In the genomic region with DNA sequence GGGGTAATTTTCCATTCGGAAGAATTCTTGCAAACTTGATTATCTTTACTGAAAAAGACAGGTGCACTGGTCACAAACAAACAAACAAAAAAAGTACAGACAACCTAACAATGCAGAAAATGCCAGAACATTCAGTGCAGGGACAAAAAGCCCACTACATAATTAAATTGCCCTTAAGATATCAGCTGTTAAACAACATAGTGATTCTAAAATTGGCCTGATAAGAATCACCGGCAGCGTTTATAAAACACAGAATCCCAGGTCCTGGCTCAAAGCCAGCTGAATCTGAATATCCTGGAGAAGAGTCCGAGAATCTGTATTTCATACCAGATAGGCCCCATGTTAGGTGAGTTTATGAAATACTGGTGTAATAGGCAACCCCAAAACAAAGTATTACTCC, we compare ENCODE assay signal across 12 cellular contexts. TPM values are rescaled to one million over a fixed set of nuclear protein-coding genes. Genes with fewer than 3 reads are reported as not detected.
A peak's percentile ranks its signal among the peaks of the same experiment; 100 is the strongest.
DNase-seq lines count a peak whose midpoint lies in the region; TF ChIP-seq lines count a peak whose summit lies in the region.
"Had no signal": no experiment of that assay in that cellular context is flagged by ENCODE, and none has a peak within 500 bp of the region (broad histone marks: within the 10 kb centered on the region; RNA-seq: fewer than 3 reads in every experiment).

No MANE protein-coding gene starts in this region.

- peaks cover 12 to 16% of the 10 kb centered on the region in 2 donors for H3K27me3 Mint-ChIP-seq in CD4-positive, alpha-beta memory T cell

- H3K9ac ChIP-seq in HUES64 (ENCODE audit: low read depth, low read length) (no peak overlapping the region), adipocyte (ENCODE audit: low read length) (peak overlapping the region; percentile 19)

- POLR2A ChIA-PET in CD4-positive, alpha-beta memory T cell (lab: Charles Lee; ENCODE audit: partially characterized antibody) = no interaction called here

- TF ChIP-seq POLR2A in stomach (IDR thresholded peaks at IDR 0.05) = no peak
- no peak for TF ChIP-seq POLR2A in lower leg skin (IDR thresholded peaks at IDR 0.05)

- H3K27me3 ChIP-seq in HUES64 (ENCODE audit: insufficient read depth, low read length) = no peaks in the 10 kb centered on the region
- H3K27me3 ChIP-seq in adipocyte (replicated peaks; ENCODE audit: control insufficient read depth, insufficient read depth, low read length) = no peaks in the 10 kb centered on the region
- H3K27me3 ChIP-seq in layer of hippocampus (ENCODE audit: control insufficient read depth, insufficient read depth, low read length) = no peaks in the 10 kb centered on the region
- H3K27me3 ChIP-seq in stomach = no peaks in the 10 kb centered on the region
- H3K27me3 ChIP-seq in CD4-positive, alpha-beta memory T cell (ENCODE audit: insufficient read depth, low read length) = peaks cover 5% of the 10 kb centered on the region
- H3K27me3 ChIP-seq: sigmoid colon had no signal

- WGBS in HUES64 = 94% methylated on average over 4 of the region's 4 CpGs
- 20 to 44% (median 28%) methylated on average over 4 of the region's 4 CpGs for WGBS in stomach, 5 donors
- 31 to 42% methylated on average over 4 of the region's 4 CpGs for WGBS in lower leg skin, 2 donors

- no peak for TF ChIP-seq CTCF in stomach (IDR thresholded peaks at IDR 0.05)
- TF ChIP-seq CTCF in lower leg skin (IDR thresholded peaks at IDR 0.05) = no peak

- TF ChIP-seq EP300 in stomach (IDR thresholded peaks at IDR 0.05) = no peak

- H3K27ac ChIP-seq in HUES64 (ENCODE audit: low read depth, low read length) (0 out of 2 replicates have a peak overlapping the region, but pooled peaks have one; percentile 22), layer of hippocampus (ENCODE audit: low read depth, low read length) (peak overlapping the region; percentile 16), stomach (peak overlapping the region; percentile 21 to 66 (median 56))
- no peak overlapping the region for H3K27ac ChIP-seq in CD4-positive, alpha-beta memory T cell (ENCODE audit: low read depth, low read length)

- H3K36me3 ChIP-seq in HUES64 (ENCODE audit: insufficient read depth, low read length) (no peaks in the 10 kb centered on the region), adipocyte (ENCODE audit: control insufficient read depth, insufficient read depth, low read length, severe bottlenecking) (peaks cover 3% of the 10 kb centered on the region), stomach (no peaks in the 10 kb centered on the region)
- H3K36me3 ChIP-seq in CD4-positive, alpha-beta memory T cell (ENCODE audit: insufficient read depth, low read length) = no peaks in the 10 kb centered on the region
- H3K36me3 ChIP-seq: sigmoid colon had no signal

- H3K4me1 ChIP-seq in HUES64 (ENCODE audit: insufficient read depth, low read length) (peaks cover 61% of the 10 kb centered on the region), adipocyte (ENCODE audit: control insufficient read depth, insufficient read depth, low read length) (peaks cover 61% of the 10 kb centered on the region), stomach (peaks cover 42 to 92% (median 68%) of the 10 kb centered on the region in 4 donors)
- H3K4me1 ChIP-seq in CD4-positive, alpha-beta memory T cell (ENCODE audit: insufficient read depth, low read length) = no peaks in the 10 kb centered on the region

- H3K4me3 Mint-ChIP-seq in CD4-positive, alpha-beta memory T cell = no peak overlapping the region
- H3K4me3 Mint-ChIP-seq: activated naive CD4-positive, alpha-beta T cell treated with anti-CD3 and anti-CD28 coated beads for 36 hours; dendritic cell treated with granulocyte-macrophage colony-stimulating factor and Interleukin-4, amounts not matched to agents 40 ng/mL and 50 ng/mL, for 4 days had no signal

- intact Hi-C loops in stomach (cut with DNase I; ENCODE audit: low total_unique reads) (no loop called here), lower leg skin (cut with DNase I; ENCODE audit: low total_unique reads) (no loop called here)
- intact Hi-C loops in CD4-positive, alpha-beta memory T cell (cut with micrococcal nuclease) = no loop called here

- H3K27ac Mint-ChIP-seq in CD4-positive, alpha-beta memory T cell = no peak overlapping the region
- H3K27ac Mint-ChIP-seq: activated naive CD4-positive, alpha-beta T cell treated with anti-CD3 and anti-CD28 coated beads for 36 hours; dendritic cell treated with granulocyte-macrophage colony-stimulating factor and Interleukin-4, amounts not matched to agents 40 ng/mL and 50 ng/mL, for 4 days had no signal

- H3K4me3 ChIP-seq in HUES64 (ENCODE audit: low read length) (no peak overlapping the region), adipocyte (ENCODE audit: low read length) (peak overlapping the region; percentile 96), stomach (peak overlapping the region; percentile 83 to 93 (median 86)), lower leg skin (ENCODE audit: low read depth, poor library complexity, severe bottlenecking) (no peak overlapping the region)
- H3K4me3 ChIP-seq in CD4-positive, alpha-beta memory T cell (ENCODE audit: low read length in 2 of 2) = no peak overlapping the region
- H3K4me3 ChIP-seq: GM12878 had no signal

- H3K9me3 Mint-ChIP-seq in CD4-positive, alpha-beta memory T cell = peaks cover 0 to 2% (median 0%) of the 10 kb centered on the region in 8 donors
- H3K9me3 Mint-ChIP-seq: activated naive CD4-positive, alpha-beta T cell treated with anti-CD3 and anti-CD28 coated beads for 36 hours; dendritic cell treated with granulocyte-macrophage colony-stimulating factor and Interleukin-4, amounts not matched to agents 40 ng/mL and 50 ng/mL, for 4 days had no signal

- CTCF ChIA-PET in CD4-positive, alpha-beta memory T cell (lab: Charles Lee; ENCODE audit: partially characterized antibody) = no interaction called here

- no peaks in the 10 kb centered on the region for H3K9me3 ChIP-seq in HUES64 (ENCODE audit: insufficient read depth, low read depth, low read length)
- no peaks in the 10 kb centered on the region for H3K9me3 ChIP-seq in adipocyte (ENCODE audit: control insufficient read depth, low read length)
- no peaks in the 10 kb centered on the region for H3K9me3 ChIP-seq in stomach
- no peaks in the 10 kb centered on the region for H3K9me3 ChIP-seq in CD4-positive, alpha-beta memory T cell (ENCODE audit: control insufficient read depth in 1 of 2, low read length in 2 of 2)
- H3K9me3 ChIP-seq: sigmoid colon had no signal

- H3K36me3 Mint-ChIP-seq in CD4-positive, alpha-beta memory T cell = no peaks in the 10 kb centered on the region

- peaks cover 0 to 6% (median 0%) of the 10 kb centered on the region in 4 donors for H3K4me1 Mint-ChIP-seq in CD4-positive, alpha-beta memory T cell

- DNase-seq in adipocyte (ENCODE audit: low read depth) (peak; percentile 47), stomach (no peak), NCI-H1930 (lab: John Stamatoyannopoulos, UW) (no peak), lower leg skin (ENCODE audit: low spot score in 2 of 2) (no peak), NCI-H82 (lab: John Stamatoyannopoulos, UW) (no peak)
- DNase-seq in CD4-positive, alpha-beta memory T cell = no peak
- DNase-seq: activated naive CD4-positive, alpha-beta T cell treated with anti-CD3 and anti-CD28 coated beads for 36 hours; sigmoid colon had no signal

RNA-seq across cellular contexts. Expression of a gene that starts 6.1 kb away (rescaled TPM):
- 21.5 TPM for polyA plus RNA-seq in HUES64 (2013, experiment 1 of 2)
- 23.1 TPM for polyA plus RNA-seq in HUES64 (2013, experiment 2 of 2)
- total RNA-seq in stomach (100 to 1,000 TPM in 2 of 5 donors, 10 to 100 TPM in 3; 28.7 to 145 (median 64.7) TPM), lower leg skin (100 to 1,000 TPM in 1 of 4 donors, 10 to 100 TPM in 3; 33.6 to 113 (median 67.1) TPM)
- polyA plus RNA-seq in stomach = 10 to 100 TPM; 11.1 to 37.3 (median 17.6) TPM
- under 1 TPM; 0.61 to 0.94 TPM for total RNA-seq in CD4-positive, alpha-beta memory T cell
- not detected for polyA plus RNA-seq in CD4-positive, alpha-beta memory T cell
- total RNA-seq: activated naive CD4-positive, alpha-beta T cell treated with anti-CD3 and anti-CD28 coated beads for 36 hours had no signal

Comparison
In these comparisons a context has a peak if more than half of its experiments do, and no peak if none do; other contexts are left out.
1. H3K4me3 ChIP-seq: peak in adipocyte (single experiment) and stomach (4 of 4); none in HUES64 (single experiment), CD4-positive, alpha-beta memory T cell (0 of 2) and lower leg skin (single experiment).
2. RNA of a gene that starts 6.1 kb away (total RNA-seq): 33.6 to 113 TPM in lower leg skin and 28.7 to 145 TPM in stomach; 0.61 to 0.94 TPM in CD4-positive, alpha-beta memory T cell; every median in the first group is over 10 times any median in the second.